Comparison of ENCODE assay signal across 1 cellular context in the genomic region with DNA sequence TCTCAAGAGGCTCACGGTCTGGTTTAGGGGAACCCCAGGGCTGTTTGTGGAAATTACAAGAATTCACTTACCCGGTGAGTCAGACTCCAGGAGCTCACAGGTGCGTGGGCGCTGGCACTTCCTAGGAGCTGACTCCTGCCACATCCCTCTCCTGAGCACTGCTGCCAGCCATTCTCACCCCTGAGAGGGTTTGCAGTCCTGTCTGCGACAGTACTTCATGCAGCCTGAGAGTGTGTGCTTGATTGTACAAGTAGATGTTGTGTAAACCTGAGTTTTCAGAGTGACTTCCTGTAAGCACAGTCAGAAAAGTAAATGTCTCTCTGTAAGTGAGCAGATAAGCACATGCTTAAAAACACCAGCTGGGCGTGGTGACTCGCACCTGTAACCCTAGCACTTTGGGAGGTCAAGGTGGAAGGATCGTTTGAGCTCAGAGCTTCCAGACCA.
TF ChIP-seq lines count a peak whose summit lies in the region.

No MANE protein-coding gene starts in this region.

TF ChIP-seq in K562, 482 proteins besides CTCF, POLR2A, EP300 and RAD21:
- TF ChIP-seq HSF4 (CRISPR knock-in tag; IDR thresholded peaks at IDR 0.05; ENCODE audit: borderline replicate concordance) (no peak), ARID1B (IDR thresholded peaks at IDR 0.05) (peak; percentile 42), CBFA2T3 (IDR thresholded peaks at IDR 0.05) (peak; percentile 66), ZKSCAN1 (IDR thresholded peaks at IDR 0.05; ENCODE audit: low read depth, low read length) (no peak), FOSL1 (tag; conservative IDR thresholded peaks at IDR 0.05) (no peak), POLR2AphosphoS2 (IDR thresholded peaks at IDR 0.05; ENCODE audit: low read length) (0 out of 2 replicates have a peak, but pooled peaks have one; percentile 54), TAF15 (IDR thresholded peaks at IDR 0.05; ENCODE audit: low read depth, low read length) (no peak), POLR2B (IDR thresholded peaks at IDR 0.05; ENCODE audit: low read depth, partially characterized antibody) (peak; percentile 48), EGR1 (conservative IDR thresholded peaks at IDR 0.05) (peak; percentile 43; the same call in 1 of the 2 replicates), SUPT5H (IDR thresholded peaks at IDR 0.05) (peak; percentile 59), ILF3 (IDR thresholded peaks at IDR 0.05; ENCODE audit: borderline replicate concordance) (0 out of 2 replicates have a peak, but pooled peaks have one; percentile 50), POU5F1 (IDR thresholded peaks at IDR 0.05; ENCODE audit: borderline replicate concordance, low read depth, low read length, partially characterized antibody) (no peak), MYNN (IDR thresholded peaks at IDR 0.05) (0 out of 2 replicates have a peak, but pooled peaks have one; percentile 49), MYNN (CRISPR knock-in tag; IDR thresholded peaks at IDR 0.05) (no peak), NCOR1 (IDR thresholded peaks at IDR 0.05) (peak; percentile 33; the same call in 1 of the 2 replicates), ASH1L (IDR thresholded peaks at IDR 0.05; ENCODE audit: borderline replicate concordance, low read depth, partially characterized antibody) (no peak), TEAD4 (IDR thresholded peaks at IDR 0.05; ENCODE audit: low read length) (peak; percentile 25; the same call in 1 of the 2 replicates), TEAD4 (CRISPR knock-in tag; IDR thresholded peaks at IDR 0.05; ENCODE audit: borderline replicate concordance) (no peak), CBFA2T2 (conservative IDR thresholded peaks at IDR 0.05) (peak; percentile 50), TCF3 (CRISPR knock-in tag; IDR thresholded peaks at IDR 0.05) (0 out of 2 replicates have a peak, but pooled peaks have one; percentile 46)
- TF ChIP-seq, protein P1, sequence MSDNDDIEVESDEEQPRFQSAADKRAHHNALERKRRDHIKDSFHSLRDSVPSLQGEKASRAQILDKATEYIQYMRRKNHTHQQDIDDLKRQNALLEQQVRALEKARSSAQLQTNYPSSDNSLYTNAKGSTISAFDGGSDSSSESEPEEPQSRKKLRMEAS (CRISPR knock-in tag; IDR thresholded peaks at IDR 0.05): peak; percentile 37; the same call in 1 of the 2 replicates
- TF ChIP-seq, protein P2, sequence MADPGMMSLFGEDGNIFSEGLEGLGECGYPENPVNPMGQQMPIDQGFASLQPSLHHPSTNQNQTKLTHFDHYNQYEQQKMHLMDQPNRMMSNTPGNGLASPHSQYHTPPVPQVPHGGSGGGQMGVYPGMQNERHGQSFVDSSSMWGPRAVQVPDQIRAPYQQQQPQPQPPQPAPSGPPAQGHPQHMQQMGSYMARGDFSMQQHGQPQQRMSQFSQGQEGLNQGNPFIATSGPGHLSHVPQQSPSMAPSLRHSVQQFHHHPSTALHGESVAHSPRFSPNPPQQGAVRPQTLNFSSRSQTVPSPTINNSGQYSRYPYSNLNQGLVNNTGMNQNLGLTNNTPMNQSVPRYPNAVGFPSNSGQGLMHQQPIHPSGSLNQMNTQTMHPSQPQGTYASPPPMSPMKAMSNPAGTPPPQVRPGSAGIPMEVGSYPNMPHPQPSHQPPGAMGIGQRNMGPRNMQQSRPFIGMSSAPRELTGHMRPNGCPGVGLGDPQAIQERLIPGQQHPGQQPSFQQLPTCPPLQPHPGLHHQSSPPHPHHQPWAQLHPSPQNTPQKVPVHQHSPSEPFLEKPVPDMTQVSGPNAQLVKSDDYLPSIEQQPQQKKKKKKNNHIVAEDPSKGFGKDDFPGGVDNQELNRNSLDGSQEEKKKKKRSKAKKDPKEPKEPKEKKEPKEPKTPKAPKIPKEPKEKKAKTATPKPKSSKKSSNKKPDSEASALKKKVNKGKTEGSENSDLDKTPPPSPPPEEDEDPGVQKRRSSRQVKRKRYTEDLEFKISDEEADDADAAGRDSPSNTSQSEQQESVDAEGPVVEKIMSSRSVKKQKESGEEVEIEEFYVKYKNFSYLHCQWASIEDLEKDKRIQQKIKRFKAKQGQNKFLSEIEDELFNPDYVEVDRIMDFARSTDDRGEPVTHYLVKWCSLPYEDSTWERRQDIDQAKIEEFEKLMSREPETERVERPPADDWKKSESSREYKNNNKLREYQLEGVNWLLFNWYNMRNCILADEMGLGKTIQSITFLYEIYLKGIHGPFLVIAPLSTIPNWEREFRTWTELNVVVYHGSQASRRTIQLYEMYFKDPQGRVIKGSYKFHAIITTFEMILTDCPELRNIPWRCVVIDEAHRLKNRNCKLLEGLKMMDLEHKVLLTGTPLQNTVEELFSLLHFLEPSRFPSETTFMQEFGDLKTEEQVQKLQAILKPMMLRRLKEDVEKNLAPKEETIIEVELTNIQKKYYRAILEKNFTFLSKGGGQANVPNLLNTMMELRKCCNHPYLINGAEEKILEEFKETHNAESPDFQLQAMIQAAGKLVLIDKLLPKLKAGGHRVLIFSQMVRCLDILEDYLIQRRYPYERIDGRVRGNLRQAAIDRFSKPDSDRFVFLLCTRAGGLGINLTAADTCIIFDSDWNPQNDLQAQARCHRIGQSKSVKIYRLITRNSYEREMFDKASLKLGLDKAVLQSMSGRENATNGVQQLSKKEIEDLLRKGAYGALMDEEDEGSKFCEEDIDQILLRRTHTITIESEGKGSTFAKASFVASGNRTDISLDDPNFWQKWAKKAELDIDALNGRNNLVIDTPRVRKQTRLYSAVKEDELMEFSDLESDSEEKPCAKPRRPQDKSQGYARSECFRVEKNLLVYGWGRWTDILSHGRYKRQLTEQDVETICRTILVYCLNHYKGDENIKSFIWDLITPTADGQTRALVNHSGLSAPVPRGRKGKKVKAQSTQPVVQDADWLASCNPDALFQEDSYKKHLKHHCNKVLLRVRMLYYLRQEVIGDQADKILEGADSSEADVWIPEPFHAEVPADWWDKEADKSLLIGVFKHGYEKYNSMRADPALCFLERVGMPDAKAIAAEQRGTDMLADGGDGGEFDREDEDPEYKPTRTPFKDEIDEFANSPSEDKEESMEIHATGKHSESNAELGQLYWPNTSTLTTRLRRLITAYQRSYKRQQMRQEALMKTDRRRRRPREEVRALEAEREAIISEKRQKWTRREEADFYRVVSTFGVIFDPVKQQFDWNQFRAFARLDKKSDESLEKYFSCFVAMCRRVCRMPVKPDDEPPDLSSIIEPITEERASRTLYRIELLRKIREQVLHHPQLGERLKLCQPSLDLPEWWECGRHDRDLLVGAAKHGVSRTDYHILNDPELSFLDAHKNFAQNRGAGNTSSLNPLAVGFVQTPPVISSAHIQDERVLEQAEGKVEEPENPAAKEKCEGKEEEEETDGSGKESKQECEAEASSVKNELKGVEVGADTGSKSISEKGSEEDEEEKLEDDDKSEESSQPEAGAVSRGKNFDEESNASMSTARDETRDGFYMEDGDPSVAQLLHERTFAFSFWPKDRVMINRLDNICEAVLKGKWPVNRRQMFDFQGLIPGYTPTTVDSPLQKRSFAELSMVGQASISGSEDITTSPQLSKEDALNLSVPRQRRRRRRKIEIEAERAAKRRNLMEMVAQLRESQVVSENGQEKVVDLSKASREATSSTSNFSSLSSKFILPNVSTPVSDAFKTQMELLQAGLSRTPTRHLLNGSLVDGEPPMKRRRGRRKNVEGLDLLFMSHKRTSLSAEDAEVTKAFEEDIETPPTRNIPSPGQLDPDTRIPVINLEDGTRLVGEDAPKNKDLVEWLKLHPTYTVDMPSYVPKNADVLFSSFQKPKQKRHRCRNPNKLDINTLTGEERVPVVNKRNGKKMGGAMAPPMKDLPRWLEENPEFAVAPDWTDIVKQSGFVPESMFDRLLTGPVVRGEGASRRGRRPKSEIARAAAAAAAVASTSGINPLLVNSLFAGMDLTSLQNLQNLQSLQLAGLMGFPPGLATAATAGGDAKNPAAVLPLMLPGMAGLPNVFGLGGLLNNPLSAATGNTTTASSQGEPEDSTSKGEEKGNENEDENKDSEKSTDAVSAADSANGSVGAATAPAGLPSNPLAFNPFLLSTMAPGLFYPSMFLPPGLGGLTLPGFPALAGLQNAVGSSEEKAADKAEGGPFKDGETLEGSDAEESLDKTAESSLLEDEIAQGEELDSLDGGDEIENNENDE (IDR thresholded peaks at IDR 0.05; ENCODE audit: low read depth, low read length): no peak
- TF ChIP-seq, protein P3, sequence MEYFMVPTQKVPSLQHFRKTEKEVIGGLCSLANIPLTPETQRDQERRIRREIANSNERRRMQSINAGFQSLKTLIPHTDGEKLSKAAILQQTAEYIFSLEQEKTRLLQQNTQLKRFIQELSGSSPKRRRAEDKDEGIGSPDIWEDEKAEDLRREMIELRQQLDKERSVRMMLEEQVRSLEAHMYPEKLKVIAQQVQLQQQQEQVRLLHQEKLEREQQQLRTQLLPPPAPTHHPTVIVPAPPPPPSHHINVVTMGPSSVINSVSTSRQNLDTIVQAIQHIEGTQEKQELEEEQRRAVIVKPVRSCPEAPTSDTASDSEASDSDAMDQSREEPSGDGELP (CRISPR knock-in tag; IDR thresholded peaks at IDR 0.05; ENCODE audit: borderline replicate concordance): peak; percentile 26; the same call in 1 of the 2 replicates
